Comparison of ENCODE assay signal across 1 cellular context in genomic region chr7:88522771-88523316, GRCh38.
TF ChIP-seq lines count a peak whose summit lies in the region.

No MANE protein-coding gene starts in this region.

TF ChIP-seq in GM12878, 131 proteins besides CTCF, POLR2A, EP300 and RAD21 (continued from another document):
- TF ChIP-seq REST (IDR thresholded peaks at IDR 0.05; ENCODE audit: low read depth, low read length) (no peak), ASH2L (IDR thresholded peaks at IDR 0.05; ENCODE audit: borderline replicate concordance, low read depth) (no peak), FOXM1 (IDR thresholded peaks at IDR 0.05; ENCODE audit: low read depth, low read length) (no peak), MEF2B (IDR thresholded peaks at IDR 0.05; ENCODE audit: partially characterized antibody, poor library complexity, severe bottlenecking) (no peak), JUNB (IDR thresholded peaks at IDR 0.05) (no peak), SREBF1 (IDR thresholded peaks at IDR 0.05; ENCODE audit: low read length) (no peak)
